ENCODE assay signal across 15 cellular contexts in genomic region chr5:87127956-87128687, GRCh38.
DNase-seq lines count a peak whose midpoint lies in the region; ATAC-seq, FAIRE-seq and TF ChIP-seq lines count a peak whose summit lies in the region.
"Had no signal": no experiment of that assay in that cellular context is flagged by ENCODE, and none has a peak within 500 bp of the region (broad histone marks: within the 10 kb centered on the region; RNA-seq: fewer than 3 reads in every experiment).

No MANE protein-coding gene starts in this region.

- TF ChIP-seq CTCF in bronchial epithelial cell (IDR thresholded peaks at IDR 0.05; ENCODE audit: insufficient read depth, low read length, severe bottlenecking): no peak

- H3K4me1 Mint-ChIP-seq in activated naive CD4-positive, alpha-beta T cell treated with anti-CD3 and anti-CD28 coated beads, Interleukin-2, amount 50 U/mL, for 24 hours: peaks cover 27% of the 10 kb centered on the region

- peak overlapping the region; percentile 59 for H3K4me2 ChIP-seq in skeletal muscle satellite cell (ENCODE audit: low read length)

- no peak for FAIRE-seq in bronchial epithelial cell (lab: Jason Lieb, UNC)
- FAIRE-seq: TTC549 had no signal

- peaks cover 4% of the 10 kb centered on the region for H3K9me3 Mint-ChIP-seq in activated naive CD4-positive, alpha-beta T cell treated with anti-CD3 and anti-CD28 coated beads, Interleukin-2, amount 50 U/mL, for 24 hours
- H3K9me3 Mint-ChIP-seq: stimulated activated effector memory CD8-positive, alpha-beta T cell treated with anti-CD3 and anti-CD28 coated beads, Interleukin-12 subunit alpha, Interleukin-12 subunit beta, amount 100 ng/mL, for 72 hours had no signal

- H3K4me3 Mint-ChIP-seq in activated naive CD4-positive, alpha-beta T cell treated with anti-CD3 and anti-CD28 coated beads, Interleukin-2, amount 50 U/mL, for 24 hours: peak overlapping the region; percentile 1
- H3K4me3 Mint-ChIP-seq: immature natural killer cell; stimulated activated effector memory CD8-positive, alpha-beta T cell treated with anti-CD3 and anti-CD28 coated beads, Interleukin-12 subunit alpha, Interleukin-12 subunit beta, amount 100 ng/mL, for 72 hours had no signal

- H3K9me3 ChIP-seq in skeletal muscle satellite cell (replicated peaks; ENCODE audit: low read length): no peaks in the 10 kb centered on the region
- H3K9me3 ChIP-seq: gastroesophageal sphincter, right lobe of liver had no signal

- no peaks in the 10 kb centered on the region for H3K36me3 Mint-ChIP-seq in activated naive CD4-positive, alpha-beta T cell treated with anti-CD3 and anti-CD28 coated beads, Interleukin-2, amount 50 U/mL, for 24 hours
- H3K36me3 Mint-ChIP-seq: stimulated activated effector memory CD8-positive, alpha-beta T cell treated with anti-CD3 and anti-CD28 coated beads, Interleukin-12 subunit alpha, Interleukin-12 subunit beta, amount 100 ng/mL, for 72 hours had no signal

- H3K27ac Mint-ChIP-seq in activated naive CD4-positive, alpha-beta T cell treated with anti-CD3 and anti-CD28 coated beads, Interleukin-2, amount 50 U/mL, for 24 hours: peak overlapping the region; percentile 49
- H3K27ac Mint-ChIP-seq: stimulated activated effector memory CD8-positive, alpha-beta T cell treated with anti-CD3 and anti-CD28 coated beads, Interleukin-12 subunit alpha, Interleukin-12 subunit beta, amount 100 ng/mL, for 72 hours had no signal

- H3K36me3 ChIP-seq in bronchial epithelial cell (ENCODE audit: control insufficient read depth, insufficient read depth, low read length) (no peaks in the 10 kb centered on the region), skeletal muscle satellite cell (ENCODE audit: insufficient read depth, low read length) (no peaks in the 10 kb centered on the region), H7 (replicated peaks; ENCODE audit: control insufficient read depth, insufficient read depth, low read length) (no peaks in the 10 kb centered on the region)
- H3K36me3 ChIP-seq: gastroesophageal sphincter, right lobe of liver had no signal

- peak overlapping the region; percentile 61 for H3K9ac ChIP-seq in skeletal muscle satellite cell (ENCODE audit: low read depth, low read length)

- H3K27me3 Mint-ChIP-seq in activated naive CD4-positive, alpha-beta T cell treated with anti-CD3 and anti-CD28 coated beads, Interleukin-2, amount 50 U/mL, for 24 hours: no peaks in the 10 kb centered on the region

- H3K4me1 ChIP-seq in skeletal muscle satellite cell (ENCODE audit: control insufficient read depth, insufficient read depth, low read length): peaks cover 53% of the 10 kb centered on the region
- H3K4me1 ChIP-seq: gastroesophageal sphincter, right lobe of liver had no signal

- no peak for DNase-seq in activated naive CD4-positive, alpha-beta T cell (lab: John Stamatoyannopoulos, UW)
- DNase-seq in NCI-H69 (lab: John Stamatoyannopoulos, UW): peak; percentile 6
- peak; percentile 61 for DNase-seq in bronchial epithelial cell (ENCODE audit: low read depth)
- DNase-seq in hippocampal formation (lab: John Stamatoyannopoulos, UW): no peak
- no peak for DNase-seq in H7
- DNase-seq: activated CD8-positive, alpha-beta memory T cell treated with anti-CD3 and anti-CD28 coated beads for 24 hours; immature natural killer cell; NCI-H2227 treated with DMSO at 0.1 percent for 48 hours; right lobe of liver had no signal

- H3K4me3 ChIP-seq in bronchial epithelial cell (ENCODE audit: low read depth, low read length) (no peak overlapping the region), skeletal muscle satellite cell (ENCODE audit: low read length) (peak overlapping the region; percentile 20), H7 (ENCODE audit: insufficient read depth, low read depth, low read length) (no peak overlapping the region)
- H3K4me3 ChIP-seq: gastroesophageal sphincter, right lobe of liver had no signal

- H3K27me3 ChIP-seq in bronchial epithelial cell (ENCODE audit: control insufficient read depth, insufficient read depth, low read length) (no peaks in the 10 kb centered on the region), skeletal muscle satellite cell (ENCODE audit: control insufficient read depth, insufficient read depth, low read length) (no peaks in the 10 kb centered on the region), H7 (ENCODE audit: control insufficient read depth, insufficient read depth, low read length) (no peaks in the 10 kb centered on the region)
- H3K27me3 ChIP-seq: gastroesophageal sphincter, right lobe of liver had no signal

- no peak for ATAC-seq in GM18520 (IDR thresholded peaks at IDR 0.05; ENCODE audit: unreplicated experiment)
- ATAC-seq: gastroesophageal sphincter, right lobe of liver had no signal

Comparison
In these comparisons a context has a peak if more than half of its experiments do, and no peak if none do; other contexts are left out.
1. DNase-seq: peak in NCI-H69 (single experiment) and bronchial epithelial cell (single experiment); none in activated naive CD4-positive, alpha-beta T cell (0 of 4), hippocampal formation (0 of 2) and H7 (single experiment).